In the genomic region with DNA sequence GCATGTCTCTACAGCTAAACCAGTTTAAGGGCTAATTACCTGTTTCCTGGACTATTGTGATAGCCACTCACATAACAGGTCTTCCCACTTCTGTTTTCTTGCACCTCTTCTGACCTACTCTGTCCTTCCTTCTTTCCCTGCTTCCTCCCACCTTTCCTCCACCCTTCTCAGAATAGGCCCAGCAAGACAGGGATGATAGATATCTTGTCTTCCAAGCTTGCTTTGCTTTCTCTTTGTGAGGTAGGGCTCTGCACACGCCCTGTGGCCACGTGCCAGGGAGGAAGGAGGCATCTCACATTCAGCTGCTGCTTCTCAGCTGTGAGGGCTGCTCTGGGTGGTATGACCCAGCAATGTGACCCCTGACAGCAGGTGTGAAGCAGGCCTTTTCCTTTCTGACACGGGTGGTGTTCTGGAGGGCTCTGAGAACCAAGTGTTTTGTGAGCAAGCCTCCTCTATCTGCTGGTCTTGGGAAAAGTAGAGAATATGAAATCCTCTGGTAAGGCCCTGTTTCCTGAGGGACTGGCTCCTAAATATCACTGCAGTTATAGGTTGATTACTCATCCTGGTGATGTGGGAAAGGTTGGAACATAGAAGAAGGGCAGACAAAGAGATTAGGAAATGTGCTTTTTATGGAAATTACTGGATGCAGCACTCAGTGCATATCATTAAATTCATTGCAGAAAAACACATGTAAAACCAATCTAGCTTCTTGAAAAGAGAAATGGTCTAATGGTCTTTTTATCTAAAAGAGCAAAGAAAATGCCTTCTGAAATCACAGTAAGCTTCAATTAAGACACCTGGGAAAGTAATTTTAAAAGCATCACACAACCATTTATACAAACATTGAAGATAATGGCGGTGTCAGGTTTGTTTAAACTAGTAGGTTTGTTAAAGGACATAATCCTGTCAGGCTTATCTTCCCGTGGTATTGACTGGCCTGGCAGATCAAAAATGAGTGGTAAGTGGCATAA, we compare ENCODE assay signal across 9 cellular contexts.
A peak's percentile ranks its signal among the peaks of the same experiment; 100 is the strongest.
DNase-seq lines count a peak whose midpoint lies in the region; TF ChIP-seq lines count a peak whose summit lies in the region.
"Had no signal": no experiment of that assay in that cellular context is flagged by ENCODE, and none has a peak within 500 bp of the region (broad histone marks: within the 10 kb centered on the region; RNA-seq: fewer than 3 reads in every experiment).

No MANE protein-coding gene starts in this region.

- H3K4me3 ChIP-seq in fibroblast of pulmonary artery (replicated peaks; ENCODE audit: low read depth, low read length) (no peak overlapping the region), skin epidermis (no peak overlapping the region)

- TF ChIP-seq CTCF in fibroblast of pulmonary artery (IDR thresholded peaks at IDR 0.05; ENCODE audit: low read length, missing control alignments), result no peak

- DNase-seq in DMS 273 (lab: John Stamatoyannopoulos, UW; ENCODE audit: unreplicated experiment), result peak; percentile 26
- DNase-seq in DMS 273 treated with DMSO at 0.1 percent for 48 hours (lab: John Stamatoyannopoulos, UW), result no peak
- DNase-seq in NCI-H69 (lab: John Stamatoyannopoulos, UW), result peak; percentile 93
- DNase-seq in fibroblast of pulmonary artery (ENCODE audit: low read depth), result peak; percentile 66
- DNase-seq in C1 segment of cervical spinal cord (lab: John Stamatoyannopoulos, UW), result no peak
- DNase-seq in activated CD8-positive, alpha-beta memory T cell treated with anti-CD3 and anti-CD28 coated beads, Interleukin-2, amount 50 U/mL, for 4 hours, result no peak
- DNase-seq in NCI-H187 treated with DMSO at 0.1 percent for 48 hours (lab: John Stamatoyannopoulos, UW), result no peak

- H3K27ac ChIP-seq in skin epidermis, result peak overlapping the region in 13 of 21 experiments; percentile 16 to 71 (median 48)
- H3K27ac ChIP-seq: 22Rv1 had no signal

Comparison
In these comparisons a context has a peak if more than half of its experiments do, and no peak if none do; other contexts are left out.
1. DNase-seq: peak in DMS 273 (single experiment), NCI-H69 (single experiment) and fibroblast of pulmonary artery (single experiment); none in DMS 273 treated with DMSO at 0.1 percent for 48 hours (single experiment), C1 segment of cervical spinal cord (0 of 14), activated CD8-positive, alpha-beta memory T cell treated with anti-CD3 and anti-CD28 coated beads, Interleukin-2, amount 50 U/mL, for 4 hours (single experiment) and NCI-H187 treated with DMSO at 0.1 percent for 48 hours (single experiment).